ENCODE assay signal across 35 cellular contexts in genomic region chr5:172031894-172032461, GRCh38.
"Had no signal": no experiment of that assay in that cellular context is flagged by ENCODE, and none has a peak within 500 bp of the region (broad histone marks: within the 10 kb centered on the region; RNA-seq: fewer than 3 reads in every experiment).

No MANE protein-coding gene starts in this region.

- FAIRE-seq: endometrium, frontal cortex had no signal

- H3K27me3 ChIP-seq: adrenal gland, body of pancreas, colonic mucosa, heart right ventricle had no signal

- H3K4me3 Mint-ChIP-seq: activated CD4-positive, alpha-beta memory T cell treated with anti-CD3 and anti-CD28 coated beads for 36 hours; activated CD4-positive, alpha-beta T cell treated with anti-CD3 and anti-CD28 coated beads for 36 hours; activated CD4-positive, alpha-beta T cell treated with anti-CD3 and anti-CD28 coated beads, Interleukin-2, amount 10 ng/mL, durations not matched to agents 24 days and 14 days; activated CD8-positive, alpha-beta memory T cell treated with anti-CD3 and anti-CD28 coated beads, Interleukin-2, amount 10 ng/mL, durations not matched to agents 7 days and 5 days; activated CD8-positive, alpha-beta T cell treated with anti-CD3 and anti-CD28 coated beads, Interleukin-2, amount 10 ng/mL, durations not matched to agents 7 days and 5 days; activated naive CD4-positive, alpha-beta T cell treated with anti-CD3 and anti-CD28 coated beads for 36 hours; activated naive CD4-positive, alpha-beta T cell treated with anti-CD3 and anti-CD28 coated beads, Interleukin-2, amount 50 U/mL, for 24 hours; activated naive CD8-positive, alpha-beta T cell treated with anti-CD3 and anti-CD28 coated beads for 36 hours; activated naive CD8-positive, alpha-beta T cell treated with anti-CD3 and anti-CD28 coated beads, Interleukin-2, amount 50 U/mL, for 24 hours; activated T-helper 1 cell treated with anti-CD3 and anti-CD28 coated beads, Interleukin-12 subunit alpha, Interleukin-12 subunit beta, Interleukin-2, Interleukin-4 antibody, amounts not matched to agents 30 ng/mL and 10 ng/mL and 1 ng/mL, durations not matched to agents 14 hours and 24 hours and 36 hours; T-helper 17 cell; T-helper 2 cell treated with Interferon-gamma antibody and Interleukin-4, amounts not matched to agents 5 μg/mL and 100 μg/mL, for 36 hours had no signal

- H3K9me3 ChIP-seq: adrenal gland, body of pancreas, colonic mucosa had no signal

- H3K27ac ChIP-seq: adrenal gland, body of pancreas, colonic mucosa, heart right ventricle, WERI-Rb-1 had no signal

- H3K27ac Mint-ChIP-seq: activated CD4-positive, alpha-beta memory T cell treated with anti-CD3 and anti-CD28 coated beads for 36 hours; activated CD4-positive, alpha-beta T cell treated with anti-CD3 and anti-CD28 coated beads for 36 hours; activated CD4-positive, alpha-beta T cell treated with anti-CD3 and anti-CD28 coated beads, Interleukin-2, amount 10 ng/mL, durations not matched to agents 24 days and 14 days; activated CD8-positive, alpha-beta memory T cell treated with anti-CD3 and anti-CD28 coated beads, Interleukin-2, amount 10 ng/mL, durations not matched to agents 7 days and 5 days; activated CD8-positive, alpha-beta T cell treated with anti-CD3 and anti-CD28 coated beads, Interleukin-2, amount 10 ng/mL, durations not matched to agents 7 days and 5 days; activated naive CD4-positive, alpha-beta T cell treated with anti-CD3 and anti-CD28 coated beads for 36 hours; activated naive CD8-positive, alpha-beta T cell treated with anti-CD3 and anti-CD28 coated beads for 36 hours; activated naive CD8-positive, alpha-beta T cell treated with anti-CD3 and anti-CD28 coated beads, Interleukin-2, amount 50 U/mL, for 24 hours; activated T-helper 1 cell treated with anti-CD3 and anti-CD28 coated beads, Interleukin-12 subunit alpha, Interleukin-12 subunit beta, Interleukin-2, Interleukin-4 antibody, amounts not matched to agents 30 ng/mL and 10 ng/mL and 1 ng/mL, durations not matched to agents 14 hours and 24 hours and 36 hours; activated T-helper 2 cell treated with anti-CD3 and anti-CD28 coated beads, Interferon-gamma antibody, Interleukin-2, Interleukin-4, amounts not matched to agents 10 μg/mL and 5 μg/mL and 100 μg/mL, durations not matched to agents 14 hours and 24 hours and 36 hours; T-helper 17 cell; T-helper 2 cell treated with Interferon-gamma antibody and Interleukin-4, amounts not matched to agents 5 μg/mL and 100 μg/mL, for 36 hours had no signal

- DNase-seq: activated CD4-positive, alpha-beta memory T cell treated with anti-CD3 and anti-CD28 coated beads for 36 hours; activated CD4-positive, alpha-beta T cell treated with anti-CD3 and anti-CD28 coated beads for 36 hours; activated CD4-positive, alpha-beta T cell treated with anti-CD3 and anti-CD28 coated beads, Interleukin-2, amount 10 ng/mL, durations not matched to agents 24 days and 14 days; activated CD4-positive, CD25-positive, alpha-beta regulatory T cell; activated CD4-positive, CD25-positive, alpha-beta regulatory T cell treated with anti-CD3 and anti-CD28 coated beads, Interleukin-2, amount 50 U/mL, for 72 hours; activated CD8-positive, alpha-beta memory T cell treated with anti-CD3 and anti-CD28 coated beads, Interleukin-2, amount 10 ng/mL, durations not matched to agents 7 days and 5 days; activated CD8-positive, alpha-beta memory T cell treated with anti-CD3 and anti-CD28 coated beads, Interleukin-2, amount 50 U/mL, for 4 hours; activated CD8-positive, alpha-beta T cell treated with anti-CD3 and anti-CD28 coated beads, Interleukin-2, amount 10 ng/mL, durations not matched to agents 7 days and 5 days; activated effector memory CD4-positive, alpha-beta T cell treated with anti-CD3 and anti-CD28 coated beads, Interleukin-2, amount 50 U/mL, for 16 hours; activated naive CD4-positive, alpha-beta T cell treated with anti-CD3 and anti-CD28 coated beads for 36 hours; activated naive CD8-positive, alpha-beta T cell treated with anti-CD3 and anti-CD28 coated beads for 36 hours; activated naive CD8-positive, alpha-beta T cell treated with anti-CD3 and anti-CD28 coated beads, Interleukin-2, amount 50 U/mL, for 24 hours; activated T-cell treated with anti-CD3 and anti-CD28 coated beads, Interleukin-2, amount 50 U/mL, for 1 hour; activated T-cell treated with anti-CD3 and anti-CD28 coated beads, Interleukin-2, amount 50 U/mL, for 48 hours; adrenal gland; amygdala; aorta; body of pancreas; central memory CD4-positive, alpha-beta T cell; cerebellar nuclear complex; colonic mucosa; effector CD8-positive, alpha-beta T cell; foreskin fibroblast; heart right ventricle; T-helper 1 cell; T-helper 17 cell; T1000; WERI-Rb-1 had no signal

- H3K36me3 ChIP-seq: adrenal gland, colonic mucosa, heart right ventricle, WERI-Rb-1 had no signal

- H3K4me1 ChIP-seq: adrenal gland, body of pancreas, colonic mucosa, heart right ventricle had no signal

- H3K27me3 Mint-ChIP-seq: activated CD4-positive, alpha-beta memory T cell treated with anti-CD3 and anti-CD28 coated beads for 36 hours; activated CD4-positive, alpha-beta T cell treated with anti-CD3 and anti-CD28 coated beads for 36 hours; activated CD4-positive, alpha-beta T cell treated with anti-CD3 and anti-CD28 coated beads, Interleukin-2, amount 10 ng/mL, durations not matched to agents 24 days and 14 days; activated CD8-positive, alpha-beta memory T cell treated with anti-CD3 and anti-CD28 coated beads, Interleukin-2, amount 10 ng/mL, durations not matched to agents 7 days and 5 days; activated naive CD4-positive, alpha-beta T cell treated with anti-CD3 and anti-CD28 coated beads, Interleukin-2, amount 50 U/mL, for 24 hours; activated naive CD8-positive, alpha-beta T cell treated with anti-CD3 and anti-CD28 coated beads for 36 hours; activated naive CD8-positive, alpha-beta T cell treated with anti-CD3 and anti-CD28 coated beads, Interleukin-2, amount 50 U/mL, for 24 hours; T-helper 17 cell had no signal

- H3K4me3 ChIP-seq: adrenal gland, body of pancreas, colonic mucosa, heart right ventricle had no signal

- ATAC-seq: activated CD4-positive, alpha-beta T cell treated with anti-CD3 and anti-CD28 coated beads for 36 hours; activated CD8-positive, alpha-beta memory T cell treated with anti-CD3 and anti-CD28 coated beads, Interleukin-2, amount 10 ng/mL, durations not matched to agents 7 days and 5 days; activated CD8-positive, alpha-beta T cell treated with anti-CD3 and anti-CD28 coated beads, Interleukin-2, amount 10 ng/mL, durations not matched to agents 7 days and 5 days; activated naive CD8-positive, alpha-beta T cell treated with anti-CD3 and anti-CD28 coated beads, Interleukin-2, amount 50 U/mL, for 24 hours; body of pancreas; esophagus mucosa; heart right ventricle; T-helper 17 cell had no signal
